In genomic region chr7:101172005-101172853, GRCh38 we compare ENCODE assay signal across 1 cellular context.
TF ChIP-seq lines count a peak whose summit lies in the region.

No MANE protein-coding gene starts in this region.

TF ChIP-seq in endothelial cell of umbilical vein, 7 proteins besides CTCF, POLR2A, EP300 and RAD21 (continued from another document):
- no peak for TF ChIP-seq MAX (IDR thresholded peaks at IDR 0.05; ENCODE audit: insufficient read depth, insufficient read length)
